In genomic region chr2:148644885-148645134, GRCh38 we compare ENCODE assay signal across 8 cellular contexts. TPM values are rescaled to one million over a fixed set of nuclear protein-coding genes. Genes with fewer than 3 reads are reported as not detected.
DNase-seq lines count a peak whose midpoint lies in the region; ATAC-seq and TF ChIP-seq lines count a peak whose summit lies in the region.

No MANE protein-coding gene starts in this region.

- H3K9me3 ChIP-seq in SJSA1 (replicated peaks) (no peaks in the 10 kb centered on the region), prostate gland (no peaks in the 10 kb centered on the region)

- H3K27me3 ChIP-seq in SJSA1 (replicated peaks) (peaks cover 2% of the 10 kb centered on the region; the same call in 1 of the 2 replicates), prostate gland (replicated peaks; ENCODE audit: insufficient read depth) (no peaks in the 10 kb centered on the region)

- TF ChIP-seq CTCF in fibroblast of the aortic adventitia (IDR thresholded peaks at IDR 0.05; ENCODE audit: insufficient read depth, low read length) = no peak
- no peak for TF ChIP-seq CTCF in prostate gland (IDR thresholded peaks at IDR 0.05)

- no peak for TF ChIP-seq POLR2A in prostate gland (IDR thresholded peaks at IDR 0.05)

- H3K4me1 ChIP-seq in SJSA1 (replicated peaks) (peaks cover 14% of the 10 kb centered on the region), prostate gland (replicated peaks) (peaks cover 4% of the 10 kb centered on the region)

- DNase-seq in SJSA1 (ENCODE audit: low read depth in 1 of 2, low spot score in 2 of 2) (no peak), fibroblast of the aortic adventitia (ENCODE audit: low read depth) (no peak), prostate gland (ENCODE audit: low spot score) (no peak), NCI-H1092 (lab: John Stamatoyannopoulos, UW) (no peak), G401 (ENCODE audit: low spot score) (no peak), pons (ENCODE audit: low spot score) (no peak)

- in situ Hi-C loops in G401 (cut with HindIII; ENCODE audit: low sequenced_read_pairs) = no loop called here

- H3K36me3 ChIP-seq in SJSA1 (peaks cover 3% of the 10 kb centered on the region; the same call in 1 of the 2 replicates), prostate gland (no peaks in the 10 kb centered on the region)

- ATAC-seq in GM18870 (IDR thresholded peaks at IDR 0.05; ENCODE audit: unreplicated experiment) (peak; percentile 19), HG02763 (IDR thresholded peaks at IDR 0.05; ENCODE audit: unreplicated experiment) (peak; percentile 33)

- 2% methylated on average over 21 of the region's 27 CpGs for WGBS in prostate gland

- H3K4me3 ChIP-seq in SJSA1 = peak overlapping the region; percentile 91
- peak overlapping the region; percentile 96 for H3K4me3 ChIP-seq in fibroblast of the aortic adventitia (ENCODE audit: low read depth, low read length)
- H3K4me3 ChIP-seq in prostate gland = peak overlapping the region; percentile 68 to 92

- H3K27ac ChIP-seq in SJSA1 = peak overlapping the region; percentile 93
- H3K27ac ChIP-seq in prostate gland = peak overlapping the region; percentile 99 to 100

- intact Hi-C loops in prostate gland (cut with DNase I) = loop anchor here (10.0 kb wide), 3 partner anchors 230 to 620 kb away; partner anchors contain the start of genes KIF5C, MBD5 and ORC4

RNA-seq across cellular contexts. Expression of gene EPC2, which starts 0.3 kb away (rescaled TPM):
- 16.0 and 19.5 TPM in 2 replicates for total RNA-seq in SJSA1 (2014; rRNA removed; shearing (Covaris generic))
- total RNA-seq in fibroblast of the aortic adventitia (ENCODE audit: low replicate concordance) = 22.4 and 31.7 TPM in 2 replicates
- total RNA-seq in prostate gland = 10 to 100 TPM; 27.2 to 40.2 TPM
- total RNA-seq in G401 (2014; rRNA removed; shearing (Covaris generic)) = 10.8 and 16.7 TPM in 2 replicates
